ENCODE assay signal across 9 cellular contexts in the genomic region with DNA sequence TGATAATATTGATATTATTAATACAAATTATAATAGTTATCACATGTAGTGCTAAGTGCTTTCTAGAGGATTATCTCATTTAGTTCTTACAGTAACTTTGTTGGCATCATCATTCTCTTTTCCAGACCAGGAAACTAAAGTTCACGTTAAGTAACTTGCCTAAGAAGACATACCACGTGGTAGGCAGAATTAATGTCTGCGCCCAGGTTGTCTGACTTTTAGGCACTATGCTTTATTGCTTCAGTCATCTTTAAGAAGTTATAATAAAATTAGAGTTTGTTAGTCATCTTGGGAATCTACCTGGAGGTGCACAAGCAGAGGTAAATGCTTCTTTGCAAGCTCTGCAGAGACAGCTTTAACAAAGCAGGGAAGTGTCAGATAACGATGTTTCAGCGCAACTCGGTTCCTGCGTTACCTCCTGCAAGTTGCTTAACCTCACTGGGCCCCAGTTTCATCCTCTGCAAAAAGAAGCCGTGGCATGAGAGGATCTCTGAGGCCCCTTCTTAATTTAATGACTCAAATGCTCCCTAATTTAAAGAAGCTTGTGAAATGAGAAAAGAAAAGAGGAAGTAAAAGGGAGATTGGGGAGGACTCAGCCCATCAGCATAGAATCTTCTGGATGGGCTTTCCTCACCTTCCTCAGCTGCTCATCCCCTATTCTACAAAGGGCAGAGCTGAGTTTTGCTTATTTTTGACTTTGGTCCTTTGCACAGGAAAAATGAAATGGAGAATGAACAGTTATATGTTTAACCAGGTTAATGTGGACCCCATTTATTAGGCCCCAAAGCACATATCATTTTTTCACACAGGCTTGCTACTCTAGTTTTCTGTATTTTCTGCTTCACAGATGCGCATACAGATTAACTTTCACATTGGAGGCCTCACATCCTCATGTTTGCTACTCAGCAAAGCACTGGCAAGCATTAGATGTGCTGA. TPM values are rescaled to one million over a fixed set of nuclear protein-coding genes. Genes with fewer than 3 reads are reported as not detected.
DNase-seq lines count a peak whose midpoint lies in the region; ATAC-seq and FAIRE-seq lines count a peak whose summit lies in the region.
"Had no signal": no experiment of that assay in that cellular context is flagged by ENCODE, and none has a peak within 500 bp of the region (broad histone marks: within the 10 kb centered on the region; RNA-seq: fewer than 3 reads in every experiment).

No MANE protein-coding gene starts in this region.

- no peak overlapping the region for H2BK120ac ChIP-seq in mesendoderm (ENCODE audit: low read depth, low read length)

- peak overlapping the region; percentile 95 for H3K27ac Mint-ChIP-seq in stimulated activated memory B cell treated with anti-CD40 and anti-IgM and Interleukin-4, amounts not matched to agents 10 μg/mL and 1 μg/mL and 100 μg/mL, for 72 hours

- no peaks in the 10 kb centered on the region for H3K4me1 ChIP-seq in mesendoderm (ENCODE audit: control insufficient read depth, low read depth, low read length)

- FAIRE-seq in GM19239 (lab: Jason Lieb, UNC) (peak; percentile 97), HTR-8/SVneo (lab: Jason Lieb, UNC) (no peak)
- FAIRE-seq: G401.6 had no signal

- no peak overlapping the region for H3K4me3 ChIP-seq in mesendoderm (ENCODE audit: low read length)

- H3K4ac ChIP-seq in mesendoderm (ENCODE audit: low read depth, low read length): no peak overlapping the region

- H3K27me3 Mint-ChIP-seq in stimulated activated memory B cell treated with anti-CD40 and anti-IgM and Interleukin-4, amounts not matched to agents 10 μg/mL and 1 μg/mL and 100 μg/mL, for 72 hours: no peaks in the 10 kb centered on the region

- H3K9ac ChIP-seq in mesendoderm (ENCODE audit: low read length): no peak overlapping the region

- H4K8ac ChIP-seq in mesendoderm (ENCODE audit: low read depth, low read length): no peak overlapping the region

- peaks cover 27% of the 10 kb centered on the region for H3K36me3 Mint-ChIP-seq in stimulated activated memory B cell treated with anti-CD40 and anti-IgM and Interleukin-4, amounts not matched to agents 10 μg/mL and 1 μg/mL and 100 μg/mL, for 72 hours

- no peak overlapping the region for H3K23ac ChIP-seq in mesendoderm (ENCODE audit: low read length)

- H3K79me2 ChIP-seq in mesendoderm (ENCODE audit: control insufficient read depth, insufficient read depth, low read length): no peaks in the 10 kb centered on the region

- no peak overlapping the region for H2BK5ac ChIP-seq in mesendoderm (ENCODE audit: low read length)

- no peak overlapping the region for H2BK15ac ChIP-seq in mesendoderm (replicated peaks; ENCODE audit: low read depth)

- no peaks in the 10 kb centered on the region for H3K79me1 ChIP-seq in mesendoderm (ENCODE audit: low read length)

- peak; percentile 88 to 91 for DNase-seq in AML-193 (lab: John Stamatoyannopoulos, UW)
- no peak for DNase-seq in GM19239 (ENCODE audit: insufficient read length, low spot score)
- DNase-seq in activated T-cell treated with anti-CD3 and anti-CD28 coated beads, Interleukin-2, amount 50 U/mL, for 48 hours: peak; percentile 47 to 60
- DNase-seq in HTR-8/SVneo (ENCODE audit: insufficient read length, low spot score): no peak
- DNase-seq in mesendoderm: no peak
- no peak for DNase-seq in glomerular visceral epithelial cell (ENCODE audit: extremely low spot score)

- H3K27me3 ChIP-seq in mesendoderm (ENCODE audit: insufficient read depth, low read length, poor library complexity): no peaks in the 10 kb centered on the region

- H3K9me3 Mint-ChIP-seq in stimulated activated memory B cell treated with anti-CD40 and anti-IgM and Interleukin-4, amounts not matched to agents 10 μg/mL and 1 μg/mL and 100 μg/mL, for 72 hours: no peaks in the 10 kb centered on the region

- H3K4me2 ChIP-seq in mesendoderm (ENCODE audit: low read length): no peak overlapping the region

- ATAC-seq in HG03432 (IDR thresholded peaks at IDR 0.05; ENCODE audit: unreplicated experiment): peak; percentile 51
- peak; percentile 63 for ATAC-seq in stimulated activated memory B cell treated with anti-CD40 and anti-IgM and Interleukin-4, amounts not matched to agents 10 μg/mL and 1 μg/mL and 100 μg/mL, for 72 hours

- H3K56ac ChIP-seq in mesendoderm (ENCODE audit: low read length): no peak overlapping the region

- H3K18ac ChIP-seq in mesendoderm (ENCODE audit: low read length): no peak overlapping the region

- H4K5ac ChIP-seq in mesendoderm (ENCODE audit: low read length): no peak overlapping the region

- no CpG with 5 or more reads among the region's 9 CpGs for WGBS in mesendoderm (ENCODE audit: extremely low coverage, insufficient coverage, low lambda C conversion rate)

- H3K36me3 ChIP-seq in mesendoderm (ENCODE audit: control insufficient read depth, insufficient read depth, low read length): no peaks in the 10 kb centered on the region

- H3K4me3 Mint-ChIP-seq in stimulated activated memory B cell treated with anti-CD40 and anti-IgM and Interleukin-4, amounts not matched to agents 10 μg/mL and 1 μg/mL and 100 μg/mL, for 72 hours: peak overlapping the region; percentile 51

- H2AK5ac ChIP-seq in mesendoderm (ENCODE audit: low read length): no peak overlapping the region

- peaks cover 69% of the 10 kb centered on the region for H3K4me1 Mint-ChIP-seq in stimulated activated memory B cell treated with anti-CD40 and anti-IgM and Interleukin-4, amounts not matched to agents 10 μg/mL and 1 μg/mL and 100 μg/mL, for 72 hours

- no peak overlapping the region for H3K27ac ChIP-seq in mesendoderm (ENCODE audit: low read depth, low read length)

RNA-seq across cellular contexts. Expression of gene ARHGDIB, which starts 5.3 kb away (rescaled TPM):
- 9.5 TPM for polyA plus RNA-seq in mesendoderm (2013, experiment 1 of 2)
- polyA plus RNA-seq in mesendoderm (2013, experiment 2 of 2): 9.5 TPM

RNA-seq across cellular contexts. Expression of gene PDE6H, which starts 16.7 kb away (rescaled TPM):
- polyA plus RNA-seq in mesendoderm (2013, experiment 1 of 2): not detected
- not detected for polyA plus RNA-seq in mesendoderm (2013, experiment 2 of 2)

RNA-seq across cellular contexts. Expression of gene ERP27, which starts 17.8 kb away (rescaled TPM):
- 0.24 TPM for polyA plus RNA-seq in mesendoderm (2013, experiment 1 of 2)
- 0.14 TPM for polyA plus RNA-seq in mesendoderm (2013, experiment 2 of 2)

Comparison
In these comparisons a context has a peak if more than half of its experiments do, and no peak if none do; other contexts are left out.
1. DNase-seq: peak in AML-193 (2 of 2) and activated T-cell treated with anti-CD3 and anti-CD28 coated beads, Interleukin-2, amount 50 U/mL, for 48 hours (2 of 2); none in GM19239 (single experiment), HTR-8/SVneo (single experiment), mesendoderm (single experiment) and glomerular visceral epithelial cell (single experiment).